27 cellular contexts compared by ENCODE assay signal in genomic region chr11:62404918-62405317, GRCh38. TPM values are rescaled to one million over a fixed set of nuclear protein-coding genes. Genes with fewer than 3 reads are reported as not detected.
"Had no signal": no experiment of that assay in that cellular context is flagged by ENCODE, and none has a peak within 500 bp of the region (broad histone marks: within the 10 kb centered on the region; RNA-seq: fewer than 3 reads in every experiment).

No MANE protein-coding gene starts in this region.

- FAIRE-seq: colon, islet of Langerhans had no signal

- H3K27ac ChIP-seq: gastroesophageal sphincter, right atrium auricular region, suprapubic skin, thyroid gland, upper lobe of left lung, uterus had no signal

- DNase-seq: cerebellar nuclear complex; dermis blood vessel endothelial cell; esophagus squamous epithelium; foreskin fibroblast; hippocampal formation; kidney glomerular epithelial cell; mammary epithelial cell; nucleus accumbens; ovary; stimulated activated CD4-positive, alpha-beta T cell treated with anti-CD3 and anti-CD28 coated beads, Interleukin-4, amount 100 ng/mL, for 1 hour; stimulated activated CD8-positive, alpha-beta memory T cell treated with anti-CD3 and anti-CD28 coated beads, Interleukin-4, amount 100 ng/mL, for 48 hours; stimulated activated naive CD8-positive, alpha-beta T cell treated with anti-CD3 and anti-CD28 coated beads, Interleukin-15, Interleukin-2, amounts not matched to agents 100 U/mL and 50 U/mL, for 24 hours; thyroid gland; upper lobe of left lung; uterus had no signal

- H3K27me3 ChIP-seq: esophagus squamous epithelium, gastroesophageal sphincter, ovary, right atrium auricular region, suprapubic skin, thyroid gland, upper lobe of left lung, uterus had no signal

- ATAC-seq: gastroesophageal sphincter; left lobe of liver; stimulated activated effector memory CD8-positive, alpha-beta T cell treated with anti-CD3 and anti-CD28 coated beads, Interleukin-12 subunit alpha, Interleukin-12 subunit beta, amount 100 ng/mL, for 72 hours; stimulated activated naive CD8-positive, alpha-beta T cell treated with anti-CD3 and anti-CD28 coated beads, Interleukin-15, Interleukin-2, amounts not matched to agents 100 U/mL and 50 U/mL, for 24 hours had no signal

- H3K36me3 ChIP-seq: esophagus squamous epithelium, gastroesophageal sphincter, ovary, right atrium auricular region, suprapubic skin, thyroid gland, upper lobe of left lung, uterus had no signal

- H3K4me3 ChIP-seq: esophagus squamous epithelium, gastroesophageal sphincter, ovary, right atrium auricular region, smooth muscle cell, suprapubic skin, thyroid gland, upper lobe of left lung, uterus had no signal

- H3K9me3 ChIP-seq: esophagus squamous epithelium, gastroesophageal sphincter, ovary, right atrium auricular region, suprapubic skin, thyroid gland, upper lobe of left lung, uterus had no signal

- H3K27ac Mint-ChIP-seq: stimulated activated effector memory CD8-positive, alpha-beta T cell treated with anti-CD3 and anti-CD28 coated beads, Interleukin-12 subunit alpha, Interleukin-12 subunit beta, amount 100 ng/mL, for 72 hours had no signal

- H3K9me3 Mint-ChIP-seq: stimulated activated effector memory CD8-positive, alpha-beta T cell treated with anti-CD3 and anti-CD28 coated beads, Interleukin-12 subunit alpha, Interleukin-12 subunit beta, amount 100 ng/mL, for 72 hours had no signal

- H3K4me3 Mint-ChIP-seq: stimulated activated effector memory CD8-positive, alpha-beta T cell treated with anti-CD3 and anti-CD28 coated beads, Interleukin-12 subunit alpha, Interleukin-12 subunit beta, amount 100 ng/mL, for 72 hours had no signal

- H3K36me3 Mint-ChIP-seq: stimulated activated effector memory CD8-positive, alpha-beta T cell treated with anti-CD3 and anti-CD28 coated beads, Interleukin-12 subunit alpha, Interleukin-12 subunit beta, amount 100 ng/mL, for 72 hours had no signal

RNA-seq across cellular contexts. Expression of gene SCGB1A1, which starts 13.9 kb away (rescaled TPM):
- total RNA-seq: dermis blood vessel endothelial cell, epithelial cell of proximal tubule, gastroesophageal sphincter, lower leg skin, mammary epithelial cell, posterior vena cava, right atrium auricular region, smooth muscle cell, suprapubic skin, thyroid gland, uterus had no signal
- polyA plus RNA-seq: mammary epithelial cell, neural cell, ovary, smooth muscle cell had no signal
